In the genomic region with DNA sequence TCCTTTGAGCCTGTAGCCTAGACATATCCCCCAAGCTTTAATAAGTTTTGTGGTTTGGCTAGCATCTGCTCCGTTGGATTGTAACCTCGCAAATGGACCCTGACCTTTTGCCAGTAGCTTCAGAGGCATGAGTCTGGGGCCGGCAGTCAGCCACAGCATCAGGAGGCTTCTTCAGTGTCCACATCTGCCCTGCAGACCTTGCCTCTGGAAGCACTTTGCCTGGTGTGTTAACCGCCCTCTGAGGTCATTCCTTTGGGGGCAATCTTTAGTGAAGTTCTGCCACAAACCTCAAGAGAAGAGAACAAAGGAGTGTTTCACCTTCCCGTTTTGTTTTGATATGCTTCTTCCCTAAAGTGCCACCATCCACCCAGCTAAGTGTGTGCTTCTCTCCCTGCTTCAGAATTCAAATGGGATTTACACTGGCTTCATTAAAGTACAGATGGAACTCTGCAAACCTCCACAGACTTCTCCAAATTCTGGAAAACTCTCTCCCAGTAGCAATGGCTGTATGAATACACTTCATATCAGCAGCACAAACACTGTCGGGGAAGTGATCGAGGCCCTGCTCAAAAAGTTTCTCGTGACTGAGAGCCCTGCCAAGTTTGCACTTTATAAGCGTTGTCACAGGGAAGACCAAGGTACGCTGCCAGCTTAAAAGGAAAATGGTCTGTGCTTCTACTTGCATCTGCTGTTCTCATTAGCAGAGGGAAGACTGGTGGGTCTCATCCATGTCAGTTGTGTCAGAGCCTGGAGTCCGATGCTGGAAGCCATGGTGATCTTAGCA, we compare ENCODE assay signal across 10 cellular contexts.
DNase-seq lines count a peak whose midpoint lies in the region; ATAC-seq and TF ChIP-seq lines count a peak whose summit lies in the region.
"Had no signal": no experiment of that assay in that cellular context is flagged by ENCODE, and none has a peak within 500 bp of the region (broad histone marks: within the 10 kb centered on the region; RNA-seq: fewer than 3 reads in every experiment).

No MANE protein-coding gene starts in this region.

- POLR2A ChIA-PET in activated B cell treated with CpG ODN at 0.5 μM for 24 hours (lab: Charles Lee), result interaction anchor here (0.7 to 1.9 kb wide), 2 partner anchors 77 to 132 kb away, joined by 6 read pairs; no protein-coding TSS in a partner anchor

- CTCF ChIA-PET in activated B cell treated with CpG ODN at 0.5 μM for 24 hours (lab: Charles Lee), result interaction anchor here (1.3 kb wide), 1 partner anchor 138 kb away, joined by 7 read pairs; no protein-coding TSS in a partner anchor

- intact Hi-C loops in activated B cell treated with CpG ODN at 0.5 μM for 24 hours (cut with micrococcal nuclease), result no loop called here
- intact Hi-C loops in heart right ventricle (cut with DNase I), result no loop called here

- H3K9me3 Mint-ChIP-seq in T-helper 2 cell treated with Interferon-gamma antibody and Interleukin-4, amounts not matched to agents 5 μg/mL and 100 μg/mL, for 36 hours, result no peaks in the 10 kb centered on the region
- no peaks in the 10 kb centered on the region for H3K9me3 Mint-ChIP-seq in activated B cell treated with CpG ODN at 0.5 μM for 24 hours

- H3K4me3 Mint-ChIP-seq in T-helper 2 cell treated with Interferon-gamma antibody and Interleukin-4, amounts not matched to agents 5 μg/mL and 100 μg/mL, for 36 hours, result peak overlapping the region; percentile 56
- no peak overlapping the region for H3K4me3 Mint-ChIP-seq in activated B cell treated with CpG ODN at 0.5 μM for 24 hours

- no peaks in the 10 kb centered on the region for H3K27me3 Mint-ChIP-seq in T-helper 2 cell treated with Interferon-gamma antibody and Interleukin-4, amounts not matched to agents 5 μg/mL and 100 μg/mL, for 36 hours (ENCODE audit: low read depth)
- no peaks in the 10 kb centered on the region for H3K27me3 Mint-ChIP-seq in activated B cell treated with CpG ODN at 0.5 μM for 24 hours

- WGBS in heart right ventricle, 2 donors, result 31 to 32% methylated on average over 11 of the region's 11 CpGs

- peak overlapping the region; percentile 66 for H3K27ac Mint-ChIP-seq in T-helper 2 cell treated with Interferon-gamma antibody and Interleukin-4, amounts not matched to agents 5 μg/mL and 100 μg/mL, for 36 hours
- H3K27ac Mint-ChIP-seq in activated B cell treated with CpG ODN at 0.5 μM for 24 hours, result peak overlapping the region; percentile 55

- no peaks in the 10 kb centered on the region for H3K27me3 ChIP-seq in heart right ventricle

- no peaks in the 10 kb centered on the region for H3K9me3 ChIP-seq in heart right ventricle

- peaks cover 62% of the 10 kb centered on the region for H3K36me3 Mint-ChIP-seq in T-helper 2 cell treated with Interferon-gamma antibody and Interleukin-4, amounts not matched to agents 5 μg/mL and 100 μg/mL, for 36 hours (ENCODE audit: low read depth)
- H3K36me3 Mint-ChIP-seq in activated B cell treated with CpG ODN at 0.5 μM for 24 hours (ENCODE audit: low read depth), result peaks cover 73% of the 10 kb centered on the region

- H3K4me1 Mint-ChIP-seq in T-helper 2 cell treated with Interferon-gamma antibody and Interleukin-4, amounts not matched to agents 5 μg/mL and 100 μg/mL, for 36 hours (ENCODE audit: low read depth), result peaks cover 53% of the 10 kb centered on the region
- H3K4me1 Mint-ChIP-seq in activated B cell treated with CpG ODN at 0.5 μM for 24 hours, result peaks cover 24% of the 10 kb centered on the region

- H3K36me3 ChIP-seq in heart right ventricle, result peaks cover 0 to 54% (median 21%) of the 10 kb centered on the region in 9 donors

- DNase-seq in T-helper 2 cell treated with Interferon-gamma antibody and Interleukin-4, amounts not matched to agents 5 μg/mL and 100 μg/mL, for 36 hours (ENCODE audit: low spot score), result no peak
- no peak for DNase-seq in T-helper 2 cell
- no peak for DNase-seq in activated B cell treated with CpG ODN at 0.5 μM for 24 hours
- DNase-seq in heart right ventricle, result no peak
- no peak for DNase-seq in stimulated activated naive CD8-positive, alpha-beta T cell treated with anti-CD3 and anti-CD28 coated beads, Interleukin-15, Interleukin-2, amounts not matched to agents 100 U/mL and 50 U/mL, for 24 hours
- no peak for DNase-seq in effector CD8-positive, alpha-beta T cell (lab: John Stamatoyannopoulos, UW)
- DNase-seq: activated CD4-positive, alpha-beta T cell treated with anti-CD3 and anti-CD28 coated beads, Interleukin-2, amount 50 U/mL, for 48 hours; GM23248 had no signal

- ATAC-seq in activated B cell treated with CpG ODN at 0.5 μM for 24 hours (ENCODE audit: low read depth), result no peak
- peak in 6 of 8 donors; percentile 16 to 29 (median 22) for ATAC-seq in heart right ventricle
- ATAC-seq in stimulated activated naive CD8-positive, alpha-beta T cell treated with anti-CD3 and anti-CD28 coated beads, Interleukin-15, Interleukin-2, amounts not matched to agents 100 U/mL and 50 U/mL, for 24 hours, result peak; percentile 48
- ATAC-seq in HG03045 (IDR thresholded peaks at IDR 0.05; ENCODE audit: unreplicated experiment), result no peak
- no peak for ATAC-seq in HG03175 (IDR thresholded peaks at IDR 0.05; ENCODE audit: unreplicated experiment)

- TF ChIP-seq CTCF in activated B cell treated with CpG ODN at 0.5 μM for 24 hours (IDR thresholded peaks at IDR 0.05) (no peak), heart right ventricle (IDR thresholded peaks at IDR 0.05) (no peak)

- H3K4me1 ChIP-seq in heart right ventricle, result peaks cover 6 to 52% (median 33%) of the 10 kb centered on the region in 9 donors

- peak overlapping the region in 8 of 10 donors; percentile 18 to 67 (median 35) for H3K27ac ChIP-seq in heart right ventricle
- H3K27ac ChIP-seq: GM23248 had no signal

- no peak overlapping the region for H3K4me3 ChIP-seq in heart right ventricle
- H3K4me3 ChIP-seq: GM23248 had no signal

Comparison
In these comparisons a context has a peak if more than half of its experiments do, and no peak if none do; other contexts are left out.
1. ATAC-seq: peak in heart right ventricle (6 of 8) and stimulated activated naive CD8-positive, alpha-beta T cell treated with anti-CD3 and anti-CD28 coated beads, Interleukin-15, Interleukin-2, amounts not matched to agents 100 U/mL and 50 U/mL, for 24 hours (single experiment); none in activated B cell treated with CpG ODN at 0.5 μM for 24 hours (single experiment), HG03045 (single experiment) and HG03175 (single experiment).